1 cellular context compared by ENCODE assay signal in the genomic region with DNA sequence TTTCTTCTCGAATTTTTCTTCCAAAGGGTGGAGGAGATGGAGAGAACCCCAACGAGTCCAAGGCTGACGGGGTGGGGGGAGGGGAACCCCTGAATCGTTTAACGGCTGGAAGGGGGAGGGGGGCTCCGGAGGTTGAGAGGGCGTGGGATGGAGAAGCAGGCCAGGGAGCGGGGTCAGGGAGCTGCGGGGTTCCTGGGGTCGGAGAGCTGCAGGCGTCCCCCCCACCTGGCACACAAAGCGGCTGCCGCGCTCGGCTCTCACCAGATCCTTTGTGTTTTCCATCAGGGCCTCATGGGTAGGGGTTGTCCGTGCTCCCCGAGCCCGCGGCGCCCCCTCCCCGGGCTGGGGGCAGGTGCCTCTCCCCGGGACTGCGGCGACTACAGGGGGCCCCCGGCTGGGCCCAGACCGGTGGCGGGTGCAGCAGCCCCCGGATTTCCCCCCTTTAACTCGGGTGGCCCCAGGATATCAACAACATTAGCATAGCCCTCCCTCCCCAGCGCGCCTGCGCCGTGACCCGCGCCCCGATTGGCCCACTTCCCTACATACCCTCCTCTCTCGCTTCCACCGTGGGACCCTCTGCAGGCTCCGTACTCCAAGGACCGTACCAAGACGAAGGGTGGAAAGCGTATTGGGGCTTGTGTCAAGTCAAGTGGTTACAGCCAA.
TF ChIP-seq lines count a peak whose summit lies in the region.

A gene (minus strand): TSS at position 476 of the 663 bp plus-strand sequence. CDS start 34,888 bp downstream, outside the sequence.

TF ChIP-seq in HepG2, 621 proteins besides CTCF, POLR2A, EP300 and RAD21 (continued from another document and continues in another):
- TF ChIP-seq, protein P1, sequence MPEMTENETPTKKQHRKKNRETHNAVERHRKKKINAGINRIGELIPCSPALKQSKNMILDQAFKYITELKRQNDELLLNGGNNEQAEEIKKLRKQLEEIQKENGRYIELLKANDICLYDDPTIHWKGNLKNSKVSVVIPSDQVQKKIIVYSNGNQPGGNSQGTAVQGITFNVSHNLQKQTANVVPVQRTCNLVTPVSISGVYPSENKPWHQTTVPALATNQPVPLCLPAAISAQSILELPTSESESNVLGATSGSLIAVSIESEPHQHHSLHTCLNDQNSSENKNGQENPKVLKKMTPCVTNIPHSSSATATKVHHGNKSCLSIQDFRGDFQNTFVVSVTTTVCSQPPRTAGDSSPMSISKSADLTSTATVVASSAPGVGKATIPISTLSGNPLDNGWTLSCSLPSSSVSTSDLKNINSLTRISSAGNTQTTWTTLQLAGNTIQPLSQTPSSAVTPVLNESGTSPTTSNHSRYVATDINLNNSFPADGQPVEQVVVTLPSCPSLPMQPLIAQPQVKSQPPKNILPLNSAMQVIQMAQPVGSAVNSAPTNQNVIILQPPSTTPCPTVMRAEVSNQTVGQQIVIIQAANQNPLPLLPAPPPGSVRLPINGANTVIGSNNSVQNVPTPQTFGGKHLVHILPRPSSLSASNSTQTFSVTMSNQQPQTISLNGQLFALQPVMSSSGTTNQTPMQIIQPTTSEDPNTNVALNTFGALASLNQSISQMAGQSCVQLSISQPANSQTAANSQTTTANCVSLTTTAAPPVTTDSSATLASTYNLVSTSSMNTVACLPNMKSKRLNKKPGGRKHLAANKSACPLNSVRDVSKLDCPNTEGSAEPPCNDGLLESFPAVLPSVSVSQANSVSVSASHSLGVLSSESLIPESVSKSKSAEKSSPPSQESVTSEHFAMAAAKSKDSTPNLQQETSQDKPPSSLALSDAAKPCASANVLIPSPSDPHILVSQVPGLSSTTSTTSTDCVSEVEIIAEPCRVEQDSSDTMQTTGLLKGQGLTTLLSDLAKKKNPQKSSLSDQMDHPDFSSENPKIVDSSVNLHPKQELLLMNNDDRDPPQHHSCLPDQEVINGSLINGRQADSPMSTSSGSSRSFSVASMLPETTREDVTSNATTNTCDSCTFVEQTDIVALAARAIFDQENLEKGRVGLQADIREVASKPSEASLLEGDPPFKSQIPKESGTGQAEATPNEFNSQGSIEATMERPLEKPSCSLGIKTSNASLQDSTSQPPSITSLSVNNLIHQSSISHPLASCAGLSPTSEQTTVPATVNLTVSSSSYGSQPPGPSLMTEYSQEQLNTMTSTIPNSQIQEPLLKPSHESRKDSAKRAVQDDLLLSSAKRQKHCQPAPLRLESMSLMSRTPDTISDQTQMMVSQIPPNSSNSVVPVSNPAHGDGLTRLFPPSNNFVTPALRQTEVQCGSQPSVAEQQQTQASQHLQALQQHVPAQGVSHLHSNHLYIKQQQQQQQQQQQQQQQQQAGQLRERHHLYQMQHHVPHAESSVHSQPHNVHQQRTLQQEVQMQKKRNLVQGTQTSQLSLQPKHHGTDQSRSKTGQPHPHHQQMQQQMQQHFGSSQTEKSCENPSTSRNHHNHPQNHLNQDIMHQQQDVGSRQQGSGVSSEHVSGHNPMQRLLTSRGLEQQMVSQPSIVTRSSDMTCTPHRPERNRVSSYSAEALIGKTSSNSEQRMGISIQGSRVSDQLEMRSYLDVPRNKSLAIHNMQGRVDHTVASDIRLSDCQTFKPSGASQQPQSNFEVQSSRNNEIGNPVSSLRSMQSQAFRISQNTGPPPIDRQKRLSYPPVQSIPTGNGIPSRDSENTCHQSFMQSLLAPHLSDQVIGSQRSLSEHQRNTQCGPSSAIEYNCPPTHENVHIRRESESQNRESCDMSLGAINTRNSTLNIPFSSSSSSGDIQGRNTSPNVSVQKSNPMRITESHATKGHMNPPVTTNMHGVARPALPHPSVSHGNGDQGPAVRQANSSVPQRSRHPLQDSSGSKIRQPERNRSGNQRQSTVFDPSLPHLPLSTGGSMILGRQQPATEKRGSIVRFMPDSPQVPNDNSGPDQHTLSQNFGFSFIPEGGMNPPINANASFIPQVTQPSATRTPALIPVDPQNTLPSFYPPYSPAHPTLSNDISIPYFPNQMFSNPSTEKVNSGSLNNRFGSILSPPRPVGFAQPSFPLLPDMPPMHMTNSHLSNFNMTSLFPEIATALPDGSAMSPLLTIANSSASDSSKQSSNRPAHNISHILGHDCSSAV (CRISPR knock-in tag; IDR thresholded peaks at IDR 0.05; ENCODE audit: borderline replicate concordance) = 0 out of 2 replicates have a peak, but pooled peaks have one; percentile 20
- peak; percentile 49; the same call in 1 of the 2 replicates for TF ChIP-seq ZNF317 (CRISPR knock-in tag; IDR thresholded peaks at IDR 0.05)
- no peak for TF ChIP-seq ZNF619 (CRISPR knock-in tag; IDR thresholded peaks at IDR 0.05)
- TF ChIP-seq, protein P2, sequence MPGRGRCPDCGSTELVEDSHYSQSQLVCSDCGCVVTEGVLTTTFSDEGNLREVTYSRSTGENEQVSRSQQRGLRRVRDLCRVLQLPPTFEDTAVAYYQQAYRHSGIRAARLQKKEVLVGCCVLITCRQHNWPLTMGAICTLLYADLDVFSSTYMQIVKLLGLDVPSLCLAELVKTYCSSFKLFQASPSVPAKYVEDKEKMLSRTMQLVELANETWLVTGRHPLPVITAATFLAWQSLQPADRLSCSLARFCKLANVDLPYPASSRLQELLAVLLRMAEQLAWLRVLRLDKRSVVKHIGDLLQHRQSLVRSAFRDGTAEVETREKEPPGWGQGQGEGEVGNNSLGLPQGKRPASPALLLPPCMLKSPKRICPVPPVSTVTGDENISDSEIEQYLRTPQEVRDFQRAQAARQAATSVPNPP (CRISPR knock-in tag; IDR thresholded peaks at IDR 0.05) = no peak
- no peak for TF ChIP-seq TP53 (CRISPR knock-in tag; conservative IDR thresholded peaks at IDR 0.05)
- TF ChIP-seq, protein P3, sequence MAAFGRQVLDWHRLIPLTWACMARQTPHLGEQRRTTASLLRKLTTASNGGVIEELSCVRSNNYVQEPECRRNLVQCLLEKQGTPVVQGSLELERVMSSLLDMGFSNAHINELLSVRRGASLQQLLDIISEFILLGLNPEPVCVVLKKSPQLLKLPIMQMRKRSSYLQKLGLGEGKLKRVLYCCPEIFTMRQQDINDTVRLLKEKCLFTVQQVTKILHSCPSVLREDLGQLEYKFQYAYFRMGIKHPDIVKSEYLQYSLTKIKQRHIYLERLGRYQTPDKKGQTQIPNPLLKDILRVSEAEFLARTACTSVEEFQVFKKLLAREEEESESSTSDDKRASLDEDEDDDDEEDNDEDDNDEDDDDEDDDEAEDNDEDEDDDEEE (CRISPR knock-in tag; IDR thresholded peaks at IDR 0.05) = no peak
- TF ChIP-seq HMG20B (CRISPR knock-in tag; conservative IDR thresholded peaks at IDR 0.05) = no peak
- no peak for TF ChIP-seq TCF12 (IDR thresholded peaks at IDR 0.05)
- no peak for TF ChIP-seq TCF12 (CRISPR knock-in tag; IDR thresholded peaks at IDR 0.05)
- no peak for TF ChIP-seq ZNF878 (CRISPR knock-in tag; IDR thresholded peaks at IDR 0.05)
- TF ChIP-seq, protein P4, sequence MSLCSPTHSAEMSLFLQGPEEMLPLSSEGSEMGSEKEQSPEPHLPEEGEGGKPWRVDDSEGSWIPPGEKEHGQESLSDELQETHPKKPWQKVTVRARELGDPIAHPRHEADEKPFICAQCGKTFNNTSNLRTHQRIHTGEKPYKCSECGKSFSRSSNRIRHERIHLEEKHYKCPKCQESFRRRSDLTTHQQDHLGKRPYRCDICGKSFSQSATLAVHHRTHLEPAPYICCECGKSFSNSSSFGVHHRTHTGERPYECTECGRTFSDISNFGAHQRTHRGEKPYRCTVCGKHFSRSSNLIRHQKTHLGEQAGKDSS (CRISPR knock-in tag; IDR thresholded peaks at IDR 0.05; ENCODE audit: borderline replicate concordance, low read depth) = no peak
- TF ChIP-seq SMARCC2 (IDR thresholded peaks at IDR 0.05) = no peak
- TF ChIP-seq SETDB1 (CRISPR knock-in tag; IDR thresholded peaks at IDR 0.05; ENCODE audit: borderline replicate concordance) = no peak
- no peak for TF ChIP-seq ELF3 (CRISPR knock-in tag; IDR thresholded peaks at IDR 0.05)
- TF ChIP-seq ZNF136 (CRISPR knock-in tag; IDR thresholded peaks at IDR 0.05; ENCODE audit: low read depth) = 0 out of 2 replicates have a peak, but pooled peaks have one; percentile 45
- TF ChIP-seq NFATC3 (CRISPR knock-in tag; IDR thresholded peaks at IDR 0.05) = no peak
- no peak for TF ChIP-seq ZZZ3 (CRISPR knock-in tag; IDR thresholded peaks at IDR 0.05; ENCODE audit: borderline replicate concordance)
- TF ChIP-seq, protein P5, sequence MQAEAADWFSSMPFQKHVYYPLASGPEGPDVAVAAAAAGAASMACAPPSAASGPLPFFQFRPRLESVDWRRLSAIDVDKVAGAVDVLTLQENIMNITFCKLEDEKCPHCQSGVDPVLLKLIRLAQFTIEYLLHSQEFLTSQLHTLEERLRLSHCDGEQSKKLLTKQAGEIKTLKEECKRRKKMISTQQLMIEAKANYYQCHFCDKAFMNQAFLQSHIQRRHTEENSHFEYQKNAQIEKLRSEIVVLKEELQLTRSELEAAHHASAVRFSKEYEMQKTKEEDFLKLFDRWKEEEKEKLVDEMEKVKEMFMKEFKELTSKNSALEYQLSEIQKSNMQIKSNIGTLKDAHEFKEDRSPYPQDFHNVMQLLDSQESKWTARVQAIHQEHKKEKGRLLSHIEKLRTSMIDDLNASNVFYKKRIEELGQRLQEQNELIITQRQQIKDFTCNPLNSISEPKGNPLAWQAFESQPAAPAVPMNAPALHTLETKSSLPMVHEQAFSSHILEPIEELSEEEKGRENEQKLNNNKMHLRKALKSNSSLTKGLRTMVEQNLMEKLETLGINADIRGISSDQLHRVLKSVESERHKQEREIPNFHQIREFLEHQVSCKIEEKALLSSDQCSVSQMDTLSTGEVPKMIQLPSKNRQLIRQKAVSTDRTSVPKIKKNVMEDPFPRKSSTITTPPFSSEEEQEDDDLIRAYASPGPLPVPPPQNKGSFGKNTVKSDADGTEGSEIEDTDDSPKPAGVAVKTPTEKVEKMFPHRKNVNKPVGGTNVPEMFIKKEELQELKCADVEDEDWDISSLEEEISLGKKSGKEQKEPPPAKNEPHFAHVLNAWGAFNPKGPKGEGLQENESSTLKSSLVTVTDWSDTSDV (CRISPR knock-in tag; IDR thresholded peaks at IDR 0.05) = 0 out of 2 replicates have a peak, but pooled peaks have one; percentile 35
- TF ChIP-seq EZH2 (conservative IDR thresholded peaks at IDR 0.05; ENCODE audit: low read depth, low read length) = no peak
- TF ChIP-seq ZNF274 (CRISPR knock-in tag; IDR thresholded peaks at IDR 0.05) = no peak
- TF ChIP-seq, protein P6, sequence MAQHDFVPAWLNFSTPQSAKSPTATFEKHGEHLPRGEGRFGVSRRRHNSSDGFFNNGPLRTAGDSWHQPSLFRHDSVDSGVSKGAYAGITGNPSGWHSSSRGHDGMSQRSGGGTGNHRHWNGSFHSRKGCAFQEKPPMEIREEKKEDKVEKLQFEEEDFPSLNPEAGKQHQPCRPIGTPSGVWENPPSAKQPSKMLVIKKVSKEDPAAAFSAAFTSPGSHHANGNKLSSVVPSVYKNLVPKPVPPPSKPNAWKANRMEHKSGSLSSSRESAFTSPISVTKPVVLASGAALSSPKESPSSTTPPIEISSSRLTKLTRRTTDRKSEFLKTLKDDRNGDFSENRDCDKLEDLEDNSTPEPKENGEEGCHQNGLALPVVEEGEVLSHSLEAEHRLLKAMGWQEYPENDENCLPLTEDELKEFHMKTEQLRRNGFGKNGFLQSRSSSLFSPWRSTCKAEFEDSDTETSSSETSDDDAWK (CRISPR knock-in tag; IDR thresholded peaks at IDR 0.05) = no peak
- TF ChIP-seq, protein P7, sequence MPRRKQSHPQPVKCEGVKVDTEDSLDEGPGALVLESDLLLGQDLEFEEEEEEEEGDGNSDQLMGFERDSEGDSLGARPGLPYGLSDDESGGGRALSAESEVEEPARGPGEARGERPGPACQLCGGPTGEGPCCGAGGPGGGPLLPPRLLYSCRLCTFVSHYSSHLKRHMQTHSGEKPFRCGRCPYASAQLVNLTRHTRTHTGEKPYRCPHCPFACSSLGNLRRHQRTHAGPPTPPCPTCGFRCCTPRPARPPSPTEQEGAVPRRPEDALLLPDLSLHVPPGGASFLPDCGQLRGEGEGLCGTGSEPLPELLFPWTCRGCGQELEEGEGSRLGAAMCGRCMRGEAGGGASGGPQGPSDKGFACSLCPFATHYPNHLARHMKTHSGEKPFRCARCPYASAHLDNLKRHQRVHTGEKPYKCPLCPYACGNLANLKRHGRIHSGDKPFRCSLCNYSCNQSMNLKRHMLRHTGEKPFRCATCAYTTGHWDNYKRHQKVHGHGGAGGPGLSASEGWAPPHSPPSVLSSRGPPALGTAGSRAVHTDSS (CRISPR knock-in tag; conservative IDR thresholded peaks at IDR 0.05) = no peak; the same call in 1 of the 2 replicates
- TF ChIP-seq CEBPB (IDR thresholded peaks at IDR 0.05; ENCODE audit: borderline replicate concordance, low read depth, low read length) = no peak
- no peak; the same call in 1 of the 2 replicates for TF ChIP-seq ZNF264 (CRISPR knock-in tag; IDR thresholded peaks at IDR 0.05)
- peak; percentile 41; the same call in 1 of the 2 replicates for TF ChIP-seq ZNF557 (CRISPR knock-in tag; IDR thresholded peaks at IDR 0.05)
- peak; percentile 92 for TF ChIP-seq HNRNPK (IDR thresholded peaks at IDR 0.05; ENCODE audit: low read depth, low read length, poor library complexity, severe bottlenecking)
- no peak for TF ChIP-seq HDAC6 (IDR thresholded peaks at IDR 0.05; ENCODE audit: low read depth, low read length)
- TF ChIP-seq ZNF12 (CRISPR knock-in tag; IDR thresholded peaks at IDR 0.05) = no peak
- no peak for TF ChIP-seq PITX1 (CRISPR knock-in tag; IDR thresholded peaks at IDR 0.05)
- TF ChIP-seq ZNF292 (CRISPR knock-in tag; IDR thresholded peaks at IDR 0.05; ENCODE audit: borderline replicate concordance, low read depth) = no peak
- no peak for TF ChIP-seq SNRNP70 (IDR thresholded peaks at IDR 0.05; ENCODE audit: low read depth, low read length)
- 0 out of 2 replicates have a peak, but pooled peaks have one; percentile 23 for TF ChIP-seq CBX5 (CRISPR knock-in tag; IDR thresholded peaks at IDR 0.05; ENCODE audit: borderline replicate concordance)
- TF ChIP-seq ZFAT (CRISPR knock-in tag; conservative IDR thresholded peaks at IDR 0.05) = no peak
- TF ChIP-seq ASH2L (IDR thresholded peaks at IDR 0.05; ENCODE audit: insufficient read length, low read depth, low read length) = peak; percentile 2
- TF ChIP-seq NFE2L2 (IDR thresholded peaks at IDR 0.05; ENCODE audit: low read length) = no peak
